Comparison of ENCODE assay signal across 1 cellular context in genomic region chr15:40436892-40437753, GRCh38.
TF ChIP-seq lines count a peak whose summit lies in the region.

No MANE protein-coding gene starts in this region.

TF ChIP-seq in IMR-90, 13 proteins besides CTCF, POLR2A, EP300 and RAD21:
- TF ChIP-seq MXI1 (IDR thresholded peaks at IDR 0.05; ENCODE audit: borderline replicate concordance, low read depth, low read length) (no peak), CHD1 (IDR thresholded peaks at IDR 0.05; ENCODE audit: low read depth, low read length) (no peak), FOS (IDR thresholded peaks at IDR 0.05; ENCODE audit: low read depth, low read length) (no peak), NFE2L2 (IDR thresholded peaks at IDR 0.05; ENCODE audit: low read depth, low read length) (no peak), USF2 (IDR thresholded peaks at IDR 0.05; ENCODE audit: low read depth, low read length) (no peak), MAFK (IDR thresholded peaks at IDR 0.05; ENCODE audit: low read depth, low read length) (no peak), CEBPB (IDR thresholded peaks at IDR 0.05; ENCODE audit: low read depth, low read length) (no peak), RFX5 (IDR thresholded peaks at IDR 0.05; ENCODE audit: low read depth, low read length) (no peak), MAZ (IDR thresholded peaks at IDR 0.05; ENCODE audit: borderline replicate concordance, low read depth, low read length) (no peak), RCOR1 (IDR thresholded peaks at IDR 0.05; ENCODE audit: insufficient replicate concordance, low read length) (no peak), BHLHE40 (IDR thresholded peaks at IDR 0.05; ENCODE audit: low read depth, low read length) (no peak), SMC3 (IDR thresholded peaks at IDR 0.05; ENCODE audit: low read depth, low read length) (no peak)
- TF ChIP-seq, protein P1, sequence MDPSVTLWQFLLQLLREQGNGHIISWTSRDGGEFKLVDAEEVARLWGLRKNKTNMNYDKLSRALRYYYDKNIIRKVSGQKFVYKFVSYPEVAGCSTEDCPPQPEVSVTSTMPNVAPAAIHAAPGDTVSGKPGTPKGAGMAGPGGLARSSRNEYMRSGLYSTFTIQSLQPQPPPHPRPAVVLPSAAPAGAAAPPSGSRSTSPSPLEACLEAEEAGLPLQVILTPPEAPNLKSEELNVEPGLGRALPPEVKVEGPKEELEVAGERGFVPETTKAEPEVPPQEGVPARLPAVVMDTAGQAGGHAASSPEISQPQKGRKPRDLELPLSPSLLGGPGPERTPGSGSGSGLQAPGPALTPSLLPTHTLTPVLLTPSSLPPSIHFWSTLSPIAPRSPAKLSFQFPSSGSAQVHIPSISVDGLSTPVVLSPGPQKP (IDR thresholded peaks at IDR 0.05; ENCODE audit: borderline replicate concordance, low read depth, low read length), result no peak
TF ChIP-seq in IMR-90: peak in this region for 0.
